33 cellular contexts compared by ENCODE assay signal in genomic region chr17:10798910-10799309, GRCh38. TPM values are rescaled to one million over a fixed set of nuclear protein-coding genes. Genes with fewer than 3 reads are reported as not detected.
A peak's percentile ranks its signal among the peaks of the same experiment; 100 is the strongest.
DNase-seq lines count a peak whose midpoint lies in the region; ATAC-seq and TF ChIP-seq lines count a peak whose summit lies in the region.
"Had no signal": no experiment of that assay in that cellular context is flagged by ENCODE, and none has a peak within 500 bp of the region (broad histone marks: within the 10 kb centered on the region; RNA-seq: fewer than 3 reads in every experiment).

No MANE protein-coding gene starts in this region.

- H3K27ac ChIP-seq in heart right ventricle = no peak overlapping the region
- H3K27ac ChIP-seq in foreskin keratinocyte = peak overlapping the region; percentile 85
- peak overlapping the region; percentile 58 to 71 for H3K27ac ChIP-seq in prostate gland
- H3K27ac ChIP-seq: left ventricle myocardium inferior, SK-N-MC, spleen, upper lobe of right lung had no signal

- ATAC-seq in Right ventricle myocardium inferior = peak; percentile 24
- no peak for ATAC-seq in heart right ventricle
- no peak for ATAC-seq in foreskin keratinocyte
- no peak for ATAC-seq in HG03378 (IDR thresholded peaks at IDR 0.05; ENCODE audit: unreplicated experiment)
- ATAC-seq: activated T-cell treated with anti-CD3 and anti-CD28 coated beads, Interleukin-2, amount 50 U/mL, for 4 hours; GM12878; natural killer cell; T-helper 17 cell had no signal

- no peaks in the 10 kb centered on the region for H3K9me3 ChIP-seq in heart right ventricle
- H3K9me3 ChIP-seq in prostate gland = no peaks in the 10 kb centered on the region
- H3K9me3 ChIP-seq: left ventricle myocardium inferior, spleen, upper lobe of right lung had no signal

- intact Hi-C loops in Right ventricle myocardium inferior (cut with DNase I) = loop anchor here (10.0 kb wide), 1 partner anchor 64 kb away; the partner anchor contains the start of gene TMEM220
- intact Hi-C loops in heart right ventricle (cut with DNase I) = no loop called here
- intact Hi-C loops in prostate gland (cut with DNase I) = no loop called here

- H3K4me1 ChIP-seq in heart right ventricle (peaks cover 0 to 14% (median 9%) of the 10 kb centered on the region in 9 donors), foreskin keratinocyte (peaks cover 18% of the 10 kb centered on the region), prostate gland (replicated peaks) (peaks cover 3% of the 10 kb centered on the region)
- H3K4me1 ChIP-seq: upper lobe of right lung had no signal

- 74 to 79% methylated on average over 7 of the region's 7 CpGs for WGBS in heart right ventricle, 2 donors
- 43% methylated on average over 7 of the region's 7 CpGs for WGBS in prostate gland

- DNase-seq in Right ventricle myocardium inferior (ENCODE audit: missing footprints) = no peak
- DNase-seq in heart right ventricle = no peak
- DNase-seq in foreskin keratinocyte = no peak
- no peak for DNase-seq in prostate gland (ENCODE audit: low spot score)
- no peak for DNase-seq in GOT3 (lab: John Stamatoyannopoulos, UW)
- no peak for DNase-seq in GM19238 (ENCODE audit: insufficient read length, low spot score)
- DNase-seq in NOMO-1 (lab: John Stamatoyannopoulos, UW; ENCODE audit: unreplicated experiment in 2 of 2) = no peak
- DNase-seq: 8988T; activated CD4-positive, alpha-beta T cell treated with anti-CD3 and anti-CD28 coated beads, Interleukin-2, amount 10 ng/mL, durations not matched to agents 24 days and 14 days; activated T-cell treated with anti-CD3 and anti-CD28 coated beads, Interleukin-2, amount 50 U/mL, for 4 hours; CD4-positive, alpha-beta T cell; effector CD8-positive, alpha-beta T cell; EL; erythroblast; hippocampal formation; immature natural killer cell; KG1; left ventricle myocardium inferior; natural killer cell; NCI-H1417 treated with DMSO at 0.1 percent for 48 hours; NCI-H2081 treated with DMSO at 0.1 percent for 48 hours; NCI-H748 treated with DMSO at 0.1 percent for 48 hours; retina; spleen; T-helper 17 cell; upper lobe of right lung had no signal

- no peak for TF ChIP-seq POLR2A in prostate gland (IDR thresholded peaks at IDR 0.05)

- TF ChIP-seq CTCF in heart right ventricle (IDR thresholded peaks at IDR 0.05) (no peak), foreskin keratinocyte (conservative IDR thresholded peaks at IDR 0.05) (no peak), prostate gland (IDR thresholded peaks at IDR 0.05) (no peak)

- H3K27me3 ChIP-seq in heart right ventricle (no peaks in the 10 kb centered on the region), foreskin keratinocyte (no peaks in the 10 kb centered on the region), prostate gland (replicated peaks; ENCODE audit: insufficient read depth) (no peaks in the 10 kb centered on the region)
- H3K27me3 ChIP-seq: spleen, upper lobe of right lung had no signal

- no peak overlapping the region for H3K4me3 ChIP-seq in heart right ventricle
- H3K4me3 ChIP-seq in prostate gland = no peak overlapping the region
- H3K4me3 ChIP-seq: GM12878, left ventricle myocardium inferior, SK-N-MC, spleen, upper lobe of right lung had no signal

- H3K36me3 ChIP-seq in heart right ventricle (no peaks in the 10 kb centered on the region), prostate gland (no peaks in the 10 kb centered on the region)
- H3K36me3 ChIP-seq: left ventricle myocardium inferior, spleen, upper lobe of right lung had no signal

RNA-seq across cellular contexts. Expression of gene TMEM238L, which starts 5.0 kb away (rescaled TPM):
- total RNA-seq in Right ventricle myocardium inferior (not detected), heart right ventricle (not detected), foreskin keratinocyte (not detected in 2 replicates), prostate gland (10 to 100 TPM in 1 of 2 donors, 1 to 10 TPM in 1; 7.7 to 12.0 TPM)
- polyA plus RNA-seq in heart right ventricle (not detected), foreskin keratinocyte (not detected in 2 replicates)
- total RNA-seq: activated CD4-positive, alpha-beta T cell treated with anti-CD3 and anti-CD28 coated beads, Interleukin-2, amount 10 ng/mL, durations not matched to agents 24 days and 14 days; activated T-cell treated with anti-CD3 and anti-CD28 coated beads, Interleukin-2, amount 50 U/mL, for 4 hours; CD4-positive, alpha-beta T cell; chondrocyte; frontal cortex; GM12878; left ventricle myocardium inferior; natural killer cell; omental fat pad; spleen; subcutaneous adipose tissue; T-helper 17 cell; upper lobe of right lung had no signal
- polyA plus RNA-seq: GM12878, immature natural killer cell, spleen had no signal

RNA-seq across cellular contexts. Expression of gene PIRT, which starts 39.0 kb away (rescaled TPM):
- not detected for total RNA-seq in Right ventricle myocardium inferior
- total RNA-seq in heart right ventricle = not detected
- polyA plus RNA-seq in heart right ventricle = not detected
- total RNA-seq in foreskin keratinocyte = not detected in 2 replicates
- not detected in 2 replicates for polyA plus RNA-seq in foreskin keratinocyte
- total RNA-seq in prostate gland = 1 to 10 TPM in 1 of 2 donors, not detected in 1; 1.2 TPM
- total RNA-seq: activated CD4-positive, alpha-beta T cell treated with anti-CD3 and anti-CD28 coated beads, Interleukin-2, amount 10 ng/mL, durations not matched to agents 24 days and 14 days; activated T-cell treated with anti-CD3 and anti-CD28 coated beads, Interleukin-2, amount 50 U/mL, for 4 hours; CD4-positive, alpha-beta T cell; chondrocyte; GM12878; left ventricle myocardium inferior; natural killer cell; spleen; subcutaneous adipose tissue; T-helper 17 cell; upper lobe of right lung had no signal
- polyA plus RNA-seq: GM12878, immature natural killer cell had no signal

Comparison
In these comparisons a context has a peak if more than half of its experiments do, and no peak if none do; other contexts are left out.
1. H3K27ac ChIP-seq: peak in foreskin keratinocyte (single experiment) and prostate gland (2 of 2); none in heart right ventricle (0 of 10).